In the genomic region with DNA sequence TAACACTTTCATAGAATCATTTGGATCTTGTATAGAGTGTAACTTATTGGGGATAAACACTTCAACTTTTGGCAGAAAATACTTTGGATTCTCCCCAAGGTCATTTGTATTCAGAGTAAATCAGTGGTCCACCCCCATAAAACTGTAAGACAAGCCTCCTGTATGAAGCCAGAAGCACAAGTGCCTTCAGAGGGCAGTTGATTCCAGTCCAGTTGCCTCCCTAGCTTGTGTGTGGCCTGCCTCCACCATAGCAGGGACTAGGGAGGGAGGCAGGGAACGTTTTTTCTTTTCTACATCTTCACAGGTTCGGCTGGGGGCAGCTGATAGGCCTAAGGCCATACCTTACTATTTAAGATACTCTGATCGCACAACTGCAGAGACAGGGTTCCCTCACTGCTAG, we compare ENCODE assay signal across 18 cellular contexts. TPM values are rescaled to one million over a fixed set of nuclear protein-coding genes. Genes with fewer than 3 reads are reported as not detected.
"Had no signal": no experiment of that assay in that cellular context is flagged by ENCODE, and none has a peak within 500 bp of the region (broad histone marks: within the 10 kb centered on the region; RNA-seq: fewer than 3 reads in every experiment).

No MANE protein-coding gene starts in this region.

- H3K4me3 Mint-ChIP-seq: activated CD4-positive, alpha-beta T cell treated with anti-CD3 and anti-CD28 coated beads for 36 hours; effector memory CD8-positive, alpha-beta T cell; nephron progenitor cell; stimulated activated naive CD8-positive, alpha-beta T cell treated with anti-CD3 and anti-CD28 coated beads, Interleukin-15, Interleukin-2, amounts not matched to agents 100 ng/mL and 50 ng/mL, for 24 hours; T-cell had no signal

- H3K4me1 ChIP-seq: ascending aorta, thyroid gland, vagina had no signal

- H3K9me3 ChIP-seq: ascending aorta, thyroid gland, vagina had no signal

- H3K27ac Mint-ChIP-seq: effector memory CD8-positive, alpha-beta T cell had no signal

- DNase-seq: activated CD4-positive, alpha-beta T cell treated with anti-CD3 and anti-CD28 coated beads for 36 hours; cortex of kidney; effector memory CD8-positive, alpha-beta T cell; erythroblast; left cardiac atrium; mammary epithelial cell; nephron progenitor cell; retina; stimulated activated CD4-positive, alpha-beta T cell treated with anti-CD3 and anti-CD28 coated beads, Interleukin-15, amount 100 ng/mL, for 24 hours; stimulated activated CD4-positive, alpha-beta T cell treated with anti-CD3 and anti-CD28 coated beads, Interleukin-4, amount 100 ng/mL, for 24 hours; T-cell; thyroid gland had no signal

- ATAC-seq: activated CD4-positive, alpha-beta T cell treated with anti-CD3 and anti-CD28 coated beads for 36 hours; activated naive CD4-positive, alpha-beta T cell treated with anti-CD3 and anti-CD28 coated beads, Interleukin-2, amount 50 U/mL, for 72 hours; effector memory CD8-positive, alpha-beta T cell; left cardiac atrium; T-cell had no signal

- H3K27ac ChIP-seq: ascending aorta, SK-N-MC, thyroid gland, vagina, VCaP had no signal

- H3K9me3 Mint-ChIP-seq: activated naive CD4-positive, alpha-beta T cell treated with anti-CD3 and anti-CD28 coated beads, Interleukin-2, amount 50 U/mL, for 72 hours; effector memory CD8-positive, alpha-beta T cell; nephron progenitor cell; stimulated activated naive CD8-positive, alpha-beta T cell treated with anti-CD3 and anti-CD28 coated beads, Interleukin-15, Interleukin-2, amounts not matched to agents 100 ng/mL and 50 ng/mL, for 24 hours; T-cell had no signal

- H3K27me3 Mint-ChIP-seq: activated CD4-positive, alpha-beta T cell treated with anti-CD3 and anti-CD28 coated beads for 36 hours; effector memory CD8-positive, alpha-beta T cell; stimulated activated naive CD8-positive, alpha-beta T cell treated with anti-CD3 and anti-CD28 coated beads, Interleukin-15, Interleukin-2, amounts not matched to agents 100 ng/mL and 50 ng/mL, for 24 hours; T-cell had no signal

- H3K4me1 Mint-ChIP-seq: activated CD4-positive, alpha-beta T cell treated with anti-CD3 and anti-CD28 coated beads for 36 hours; nephron progenitor cell; T-cell had no signal

- H3K27me3 ChIP-seq: ascending aorta, thyroid gland, vagina had no signal

- H3K4me3 ChIP-seq: ascending aorta, SK-N-MC, thyroid gland, vagina had no signal

RNA-seq across cellular contexts. Expression of a gene that starts 44.0 kb away (rescaled TPM):
- total RNA-seq: ascending aorta, left cardiac atrium, mammary epithelial cell, vagina had no signal
- polyA plus RNA-seq: mammary epithelial cell had no signal
